ENCODE assay signal across 33 cellular contexts in the genomic region with DNA sequence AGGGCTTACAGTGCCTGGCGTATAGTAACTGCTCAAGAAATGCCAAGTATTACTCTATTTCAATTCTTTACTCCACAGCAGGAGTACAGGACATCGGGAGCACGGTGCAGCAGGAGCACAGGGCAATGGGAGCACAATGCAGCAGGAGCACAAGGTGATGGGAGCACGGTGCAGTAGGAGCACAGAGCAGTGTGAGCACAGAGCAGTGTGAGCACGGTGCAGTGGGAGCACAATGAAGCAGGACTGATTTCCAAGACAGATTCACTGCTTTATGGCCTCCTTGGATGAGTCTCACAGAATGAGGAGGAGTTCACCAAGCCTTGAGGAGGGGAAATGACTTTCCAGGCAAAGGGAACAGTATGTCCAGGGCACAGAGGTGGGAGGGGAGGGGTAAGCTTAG. TPM values are rescaled to one million over a fixed set of nuclear protein-coding genes. Genes with fewer than 3 reads are reported as not detected.
"Had no signal": no experiment of that assay in that cellular context is flagged by ENCODE, and none has a peak within 500 bp of the region (broad histone marks: within the 10 kb centered on the region; RNA-seq: fewer than 3 reads in every experiment).

No MANE protein-coding gene starts in this region.

- ATAC-seq: activated naive CD8-positive, alpha-beta T cell treated with anti-CD3 and anti-CD28 coated beads, Interleukin-2, amount 50 U/mL, for 24 hours; stimulated activated naive B cell treated with anti-CD40 and anti-IgM and Interleukin-4, amounts not matched to agents 10 μg/mL and 1 μg/mL and 100 μg/mL, for 72 hours; T-helper 17 cell had no signal

- H3K36me3 ChIP-seq: breast epithelium, esophagus muscularis mucosa, left ventricle myocardium inferior, neutrophil, sigmoid colon, stomach, tibial artery had no signal

- H3K27me3 ChIP-seq: breast epithelium, esophagus muscularis mucosa, neutrophil, sigmoid colon, stomach, tibial artery had no signal

- H3K9me3 Mint-ChIP-seq: activated CD4-positive, alpha-beta memory T cell treated with anti-CD3 and anti-CD28 coated beads, Interleukin-2, amount 10 ng/mL, durations not matched to agents 7 days and 5 days; activated CD4-positive, alpha-beta T cell treated with anti-CD3 and anti-CD28 coated beads, Interleukin-2, amount 10 ng/mL, durations not matched to agents 24 days and 14 days; activated naive CD4-positive, alpha-beta T cell treated with anti-CD3 and anti-CD28 coated beads, Interleukin-2, amount 50 U/mL, for 24 hours; activated naive CD8-positive, alpha-beta T cell treated with anti-CD3 and anti-CD28 coated beads, Interleukin-2, amount 50 U/mL, for 24 hours; activated T-cell treated with anti-CD3 and anti-CD28 coated beads, Interleukin-2, amount 50 U/mL, for 24 hours; dendritic cell treated with granulocyte-macrophage colony-stimulating factor and Interleukin-4, amounts not matched to agents 40 ng/mL and 50 ng/mL, for 4 days; endodermal cell; natural killer cell treated with Interleukin-12 subunit alpha and Interleukin-12 subunit beta and Interleukin-15 and Interleukin-18, amount 100 ng/mL, for 72 hours; stimulated activated naive B cell treated with anti-CD40 and anti-IgM and Interleukin-4, amounts not matched to agents 10 μg/mL and 1 μg/mL and 100 μg/mL, for 72 hours had no signal

- H3K27me3 Mint-ChIP-seq: activated naive CD4-positive, alpha-beta T cell treated with anti-CD3 and anti-CD28 coated beads, Interleukin-2, amount 50 U/mL, for 24 hours; natural killer cell treated with Interleukin-12 subunit alpha and Interleukin-12 subunit beta and Interleukin-15 and Interleukin-18, amount 100 ng/mL, for 72 hours; progenitor cell of endocrine pancreas; T-helper 17 cell had no signal

- H3K4me1 Mint-ChIP-seq: activated naive CD4-positive, alpha-beta T cell treated with anti-CD3 and anti-CD28 coated beads, Interleukin-2, amount 50 U/mL, for 24 hours had no signal

- DNase-seq: activated CD4-positive, alpha-beta memory T cell treated with anti-CD3 and anti-CD28 coated beads, Interleukin-2, amount 10 ng/mL, durations not matched to agents 7 days and 5 days; activated CD4-positive, alpha-beta T cell treated with anti-CD3 and anti-CD28 coated beads, Interleukin-2, amount 10 ng/mL, durations not matched to agents 24 days and 14 days; activated CD4-positive, CD25-positive, alpha-beta regulatory T cell treated with anti-CD3 and anti-CD28 coated beads, Interleukin-2, amount 50 U/mL, for 72 hours; activated CD8-positive, alpha-beta memory T cell treated with anti-CD3 and anti-CD28 coated beads, Interleukin-2, amount 50 U/mL, for 48 hours; activated naive CD8-positive, alpha-beta T cell treated with anti-CD3 and anti-CD28 coated beads, Interleukin-2, amount 50 U/mL, for 24 hours; activated T-cell treated with anti-CD3 and anti-CD28 coated beads, Interleukin-2, amount 50 U/mL, for 24 hours; amygdala; central memory CD4-positive, alpha-beta T cell; endodermal cell; foreskin melanocyte; left ventricle myocardium inferior; mesendoderm; retina; small intestine; stimulated activated CD4-positive, alpha-beta T cell treated with anti-CD3 and anti-CD28 coated beads, Interleukin-2, amount 100 ng/mL, for 24 hours; stimulated activated naive B cell treated with anti-CD40 and anti-IgM and Interleukin-4, amounts not matched to agents 10 μg/mL and 1 μg/mL and 100 μg/mL, for 72 hours; stomach; SW 1271; T-helper 17 cell; T1000; tibial artery; WERI-Rb-1 had no signal

- H3K9me3 ChIP-seq: breast epithelium, esophagus muscularis mucosa, left ventricle myocardium inferior, neutrophil, sigmoid colon, stomach, tibial artery had no signal

- H3K27ac Mint-ChIP-seq: activated CD4-positive, alpha-beta memory T cell treated with anti-CD3 and anti-CD28 coated beads, Interleukin-2, amount 10 ng/mL, durations not matched to agents 7 days and 5 days; activated CD4-positive, alpha-beta T cell treated with anti-CD3 and anti-CD28 coated beads, Interleukin-2, amount 10 ng/mL, durations not matched to agents 24 days and 14 days; activated naive CD8-positive, alpha-beta T cell treated with anti-CD3 and anti-CD28 coated beads, Interleukin-2, amount 50 U/mL, for 24 hours; activated T-cell treated with anti-CD3 and anti-CD28 coated beads, Interleukin-2, amount 50 U/mL, for 24 hours; dendritic cell treated with granulocyte-macrophage colony-stimulating factor and Interleukin-4, amounts not matched to agents 40 ng/mL and 50 ng/mL, for 4 days; endodermal cell; natural killer cell treated with Interleukin-12 subunit alpha and Interleukin-12 subunit beta and Interleukin-15 and Interleukin-18, amount 100 ng/mL, for 72 hours; progenitor cell of endocrine pancreas; stimulated activated naive B cell treated with anti-CD40 and anti-IgM and Interleukin-4, amounts not matched to agents 10 μg/mL and 1 μg/mL and 100 μg/mL, for 72 hours; T-helper 17 cell had no signal

- H3K27ac ChIP-seq: breast epithelium, esophagus muscularis mucosa, left ventricle myocardium inferior, neutrophil, sigmoid colon, tibial artery, WERI-Rb-1 had no signal

- H3K4me3 Mint-ChIP-seq: activated CD4-positive, alpha-beta memory T cell treated with anti-CD3 and anti-CD28 coated beads, Interleukin-2, amount 10 ng/mL, durations not matched to agents 7 days and 5 days; activated CD4-positive, alpha-beta T cell treated with anti-CD3 and anti-CD28 coated beads, Interleukin-2, amount 10 ng/mL, durations not matched to agents 24 days and 14 days; activated naive CD4-positive, alpha-beta T cell treated with anti-CD3 and anti-CD28 coated beads, Interleukin-2, amount 50 U/mL, for 24 hours; activated naive CD8-positive, alpha-beta T cell treated with anti-CD3 and anti-CD28 coated beads, Interleukin-2, amount 50 U/mL, for 24 hours; activated T-cell treated with anti-CD3 and anti-CD28 coated beads, Interleukin-2, amount 50 U/mL, for 24 hours; dendritic cell treated with granulocyte-macrophage colony-stimulating factor and Interleukin-4, amounts not matched to agents 40 ng/mL and 50 ng/mL, for 4 days; endodermal cell; natural killer cell treated with Interleukin-12 subunit alpha and Interleukin-12 subunit beta and Interleukin-15 and Interleukin-18, amount 100 ng/mL, for 72 hours; stimulated activated naive B cell treated with anti-CD40 and anti-IgM and Interleukin-4, amounts not matched to agents 10 μg/mL and 1 μg/mL and 100 μg/mL, for 72 hours; T-helper 17 cell had no signal

- FAIRE-seq: islet of Langerhans, small intestine, urothelium cell line had no signal

- H3K4me3 ChIP-seq: breast epithelium, esophagus muscularis mucosa, left ventricle myocardium inferior, lung, sigmoid colon, stomach, tibial artery had no signal

- H3K36me3 Mint-ChIP-seq: activated naive CD4-positive, alpha-beta T cell treated with anti-CD3 and anti-CD28 coated beads, Interleukin-2, amount 50 U/mL, for 24 hours; natural killer cell treated with Interleukin-12 subunit alpha and Interleukin-12 subunit beta and Interleukin-15 and Interleukin-18, amount 100 ng/mL, for 72 hours; stimulated activated naive B cell treated with anti-CD40 and anti-IgM and Interleukin-4, amounts not matched to agents 10 μg/mL and 1 μg/mL and 100 μg/mL, for 72 hours had no signal

RNA-seq across cellular contexts. Expression of gene AUNIP, which starts 21.3 kb away (rescaled TPM):
- total RNA-seq: esophagus muscularis mucosa, left ventricle myocardium inferior, sigmoid colon had no signal
